ENCODE assay signal across 28 cellular contexts in the genomic region with DNA sequence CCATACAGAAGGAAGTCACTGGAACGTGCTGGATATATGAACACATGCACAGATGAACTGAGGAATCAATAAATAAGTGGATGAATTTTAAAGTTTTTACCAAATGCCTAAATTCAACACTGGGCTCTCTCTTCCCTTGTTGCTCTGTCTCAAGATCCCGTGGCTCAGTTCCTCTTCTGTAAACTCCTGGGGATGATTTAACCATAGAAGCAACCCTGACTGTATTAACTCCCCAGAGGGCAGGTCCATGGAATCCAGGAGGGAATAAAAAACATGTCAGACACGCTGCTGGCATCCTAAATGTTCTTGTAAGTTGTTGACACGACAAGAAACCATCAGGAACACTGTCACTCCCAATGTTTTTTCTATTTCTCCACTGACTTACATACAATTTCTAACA. TPM values are rescaled to one million over a fixed set of nuclear protein-coding genes. Genes with fewer than 3 reads are reported as not detected.
DNase-seq lines count a peak whose midpoint lies in the region; ATAC-seq and TF ChIP-seq lines count a peak whose summit lies in the region.
"Had no signal": no experiment of that assay in that cellular context is flagged by ENCODE, and none has a peak within 500 bp of the region (broad histone marks: within the 10 kb centered on the region; RNA-seq: fewer than 3 reads in every experiment).

No MANE protein-coding gene starts in this region.

- no peak overlapping the region for H3K4ac ChIP-seq in IMR-90 (ENCODE audit: low read depth, low read length)

- CTCF ChIA-PET in IMR-90 (lab: Yijun Ruan, JAX): no interaction called here
- CTCF ChIA-PET in OCI-LY7 (lab: Charles Lee; ENCODE audit: unreplicated experiment): no interaction called here

- H3K79me1 ChIP-seq in IMR-90 (ENCODE audit: low read depth in 1 of 2, low read length in 2 of 2): peaks cover 32 to 82% of the 10 kb centered on the region in 2 experiments

- no peak overlapping the region for H2BK5ac ChIP-seq in IMR-90 (ENCODE audit: low read depth, low read length, poor library complexity, severe bottlenecking)

- H3K4me2 ChIP-seq in IMR-90 (ENCODE audit: low read depth, low read length) (no peak overlapping the region), OCI-LY7 (ENCODE audit: low read length) (no peak overlapping the region)

- dilution Hi-C loops in IMR-90 (cut with HindIII; ENCODE audit: low sequenced_read_pairs, unreplicated experiment): no loop called here

- no peak for TF ChIP-seq RAD21 in IMR-90 (IDR thresholded peaks at IDR 0.05; ENCODE audit: low read length)

- no peak overlapping the region for H3K14ac ChIP-seq in IMR-90 (replicated peaks; ENCODE audit: low read depth, low read length)

- no peaks in the 10 kb centered on the region for H3K79me2 ChIP-seq in OCI-LY7 (ENCODE audit: insufficient read depth, low read depth, low read length)

- BruUV-seq in IMR-90 (replicated peaks; lab: Mats Ljungman, UMichigan): no TSS peak
- BruUV-seq in OCI-LY7 (replicated peaks; lab: Mats Ljungman, UMichigan): no TSS peak

- H3K9me1 ChIP-seq in IMR-90 (ENCODE audit: insufficient read depth, low read length): peaks cover 21% of the 10 kb centered on the region

- H3K9me3 Mint-ChIP-seq in naive thymus-derived CD8-positive, alpha-beta T cell: no peaks in the 10 kb centered on the region
- H3K9me3 Mint-ChIP-seq: activated CD4-positive, alpha-beta memory T cell treated with anti-CD3 and anti-CD28 coated beads, Interleukin-2, amount 10 ng/mL, durations not matched to agents 7 days and 5 days; activated naive CD4-positive, alpha-beta T cell treated with anti-CD3 and anti-CD28 coated beads for 36 hours; activated T-helper 1 cell treated with anti-CD3 and anti-CD28 coated beads, Interleukin-12 subunit alpha, Interleukin-12 subunit beta, Interleukin-2, Interleukin-4 antibody, amounts not matched to agents 30 ng/mL and 10 ng/mL and 1 ng/mL, durations not matched to agents 14 hours and 24 hours and 36 hours; T-helper 2 cell treated with Interferon-gamma antibody and Interleukin-4, amounts not matched to agents 5 μg/mL and 100 μg/mL, for 36 hours had no signal

- H3K27ac ChIP-seq in IMR-90 (ENCODE audit: insufficient read depth, low read length) (no peak overlapping the region), suprapubic skin (peak overlapping the region; percentile 20), OCI-LY7 (ENCODE audit: low read depth, low read length, poor library complexity, severe bottlenecking) (no peak overlapping the region)
- H3K27ac ChIP-seq: body of pancreas, gastrocnemius medialis, vagina had no signal

- H3K4me1 ChIP-seq in IMR-90 (ENCODE audit: control insufficient read depth, insufficient read depth, low read length) (peaks cover 2% of the 10 kb centered on the region; the same call in 1 of the 2 replicates), adipocyte (ENCODE audit: control insufficient read depth, insufficient read depth, low read length) (peaks cover 14% of the 10 kb centered on the region), suprapubic skin (no peaks in the 10 kb centered on the region), OCI-LY7 (ENCODE audit: insufficient read depth, low read length, poor library complexity, severe bottlenecking) (peaks cover 3% of the 10 kb centered on the region)
- H3K4me1 ChIP-seq: Caco-2, gastrocnemius medialis, testis, vagina had no signal

- in situ Hi-C loops in IMR-90 (cut with MboI; ENCODE audit: low sequenced_read_pairs): no loop called here

- ATAC-seq in IMR-90 (ENCODE audit: low read depth) (peak; percentile 50), HG03571 (IDR thresholded peaks at IDR 0.05; ENCODE audit: unreplicated experiment) (no peak)
- no peak for ATAC-seq in naive thymus-derived CD8-positive, alpha-beta T cell
- ATAC-seq: body of pancreas, gastrocnemius medialis had no signal

- H2BK120ac ChIP-seq in IMR-90 (ENCODE audit: low read depth, low read length): no peak overlapping the region

- no peak for TF ChIP-seq EP300 in suprapubic skin (IDR thresholded peaks at IDR 0.05)

- H2AK9ac ChIP-seq in IMR-90 (replicated peaks; ENCODE audit: low read depth, low read length, poor library complexity): no peak overlapping the region

- TF ChIP-seq POLR2A in IMR-90 (IDR thresholded peaks at IDR 0.05; ENCODE audit: low read depth, low read length) (no peak), suprapubic skin (IDR thresholded peaks at IDR 0.05) (no peak)

- H3K27me3 Mint-ChIP-seq in naive thymus-derived CD8-positive, alpha-beta T cell: peaks cover 6 to 30% (median 11%) of the 10 kb centered on the region in 5 donors
- H3K27me3 Mint-ChIP-seq: activated CD4-positive, alpha-beta memory T cell treated with anti-CD3 and anti-CD28 coated beads, Interleukin-2, amount 10 ng/mL, durations not matched to agents 7 days and 5 days had no signal

- no peak overlapping the region for H3K56ac ChIP-seq in IMR-90 (ENCODE audit: extremely low read depth, insufficient read depth, low read length)

- no peaks in the 10 kb centered on the region for H3K36me3 Mint-ChIP-seq in naive thymus-derived CD8-positive, alpha-beta T cell
- H3K36me3 Mint-ChIP-seq: naive B cell had no signal

- H3K9me2 ChIP-seq in OCI-LY7 (ENCODE audit: insufficient read depth, low read length): no peaks in the 10 kb centered on the region

- H2BK15ac ChIP-seq in IMR-90 (ENCODE audit: low read depth, low read length): no peak overlapping the region

- no peaks in the 10 kb centered on the region for H3K4me1 Mint-ChIP-seq in naive thymus-derived CD8-positive, alpha-beta T cell
- H3K4me1 Mint-ChIP-seq: naive B cell had no signal

- DNase-seq in IMR-90 (no peak), adipocyte (ENCODE audit: low read depth) (peak; percentile 19), medulla oblongata (ENCODE audit: extremely low spot score) (peak; percentile 58), suprapubic skin (ENCODE audit: low spot score in 2 of 2) (no peak), OCI-LY7 (ENCODE audit: low spot score) (no peak)
- DNase-seq in naive thymus-derived CD8-positive, alpha-beta T cell: no peak
- DNase-seq: activated CD4-positive, alpha-beta memory T cell treated with anti-CD3 and anti-CD28 coated beads, Interleukin-2, amount 10 ng/mL, durations not matched to agents 7 days and 5 days; activated CD8-positive, alpha-beta memory T cell treated with anti-CD3 and anti-CD28 coated beads, Interleukin-2, amount 50 U/mL, for 4 hours; activated naive CD4-positive, alpha-beta T cell treated with anti-CD3 and anti-CD28 coated beads for 36 hours; body of pancreas; C1 segment of cervical spinal cord; Caco-2; DMS53; esophagus squamous epithelium; gastrocnemius medialis; H9; kidney; midbrain; MM.1S; naive B cell; OCI-M1; stimulated activated naive CD4-positive, alpha-beta T cell treated with Interleukin-2 at 50 U/mL for 16 hours; testis had no signal

- no peaks in the 10 kb centered on the region for H3K27me3 ChIP-seq in IMR-90 (ENCODE audit: control insufficient read depth, insufficient read depth, low read length)
- H3K27me3 ChIP-seq in adipocyte (replicated peaks; ENCODE audit: control insufficient read depth, insufficient read depth, low read length): no peaks in the 10 kb centered on the region
- H3K27me3 ChIP-seq in suprapubic skin: no peaks in the 10 kb centered on the region
- H3K27me3 ChIP-seq: body of pancreas, esophagus squamous epithelium, gastrocnemius medialis, testis, vagina had no signal

- no peak overlapping the region for H4K5ac ChIP-seq in IMR-90 (ENCODE audit: low read depth, low read length)

- H3K23ac ChIP-seq in IMR-90 (ENCODE audit: low read depth, low read length): no peak overlapping the region

- H3K9ac ChIP-seq in IMR-90 (ENCODE audit: low read depth, low read length): no peak overlapping the region
- no peak overlapping the region for H3K9ac ChIP-seq in adipocyte (ENCODE audit: low read length)

- peaks cover 91% of the 10 kb centered on the region for H4K20me1 ChIP-seq in IMR-90 (ENCODE audit: insufficient read depth, low read length)
- H4K20me1 ChIP-seq in OCI-LY7 (ENCODE audit: insufficient read depth, low read length): no peaks in the 10 kb centered on the region; the same call in 1 of the 2 replicates

- no peak overlapping the region for H4K91ac ChIP-seq in IMR-90 (ENCODE audit: insufficient read depth, low read depth, low read length)

- POLR2A ChIA-PET in IMR-90 (lab: Charles Lee; ENCODE audit: unreplicated experiment) (no interaction called here), OCI-LY7 (lab: Charles Lee) (no interaction called here)
- POLR2A ChIA-PET in naive thymus-derived CD8-positive, alpha-beta T cell (lab: Charles Lee): no interaction called here

- no CpG with 5 or more reads among the region's 4 CpGs for WGBS in IMR-90 (ENCODE audit: extremely low coverage in 2 of 2, insufficient read length in 1 of 2), 2 experiments
- WGBS in suprapubic skin: 48% methylated on average over 4 of the region's 4 CpGs

- H3K18ac ChIP-seq in IMR-90 (ENCODE audit: low read depth, low read length): no peak overlapping the region

- no peak overlapping the region for H2AFZ ChIP-seq in IMR-90 (replicated peaks; ENCODE audit: low read length, poor library complexity)
- H2AFZ ChIP-seq in OCI-LY7 (ENCODE audit: low read length): no peak overlapping the region

- peaks cover 31% of the 10 kb centered on the region; the same call in 1 of the 2 replicates for H3K36me3 ChIP-seq in IMR-90 (ENCODE audit: control insufficient read depth, insufficient read depth, low read length)
- H3K36me3 ChIP-seq in adipocyte (ENCODE audit: control insufficient read depth, insufficient read depth, low read length, severe bottlenecking): peaks cover 47% of the 10 kb centered on the region
- H3K36me3 ChIP-seq in suprapubic skin: no peaks in the 10 kb centered on the region
- no peaks in the 10 kb centered on the region for H3K36me3 ChIP-seq in OCI-LY7 (ENCODE audit: insufficient read depth, low read length)
- H3K36me3 ChIP-seq: gastrocnemius medialis, vagina had no signal

- H4K8ac ChIP-seq in IMR-90 (ENCODE audit: low read depth in 2 of 2, low read length in 2 of 2): no peak overlapping the region

- H3K9me3 ChIP-seq in IMR-90 (ENCODE audit: control insufficient read depth, insufficient read depth, low read length) (no peaks in the 10 kb centered on the region), adipocyte (ENCODE audit: control insufficient read depth, low read length) (no peaks in the 10 kb centered on the region), suprapubic skin (no peaks in the 10 kb centered on the region), OCI-LY7 (ENCODE audit: low read length) (no peaks in the 10 kb centered on the region)
- H3K9me3 ChIP-seq: body of pancreas, Caco-2, esophagus squamous epithelium, gastrocnemius medialis, testis, vagina had no signal

- no peak overlapping the region for H2BK20ac ChIP-seq in IMR-90 (ENCODE audit: low read depth, low read length)

- intact Hi-C loops in IMR-90 (cut with micrococcal nuclease): no loop called here
- intact Hi-C loops in OCI-LY7 (cut with micrococcal nuclease; ENCODE audit: unreplicated experiment): no loop called here

- H2AK5ac ChIP-seq in IMR-90 (ENCODE audit: low read depth, low read length): no peak overlapping the region

- H3K4me3 ChIP-seq in IMR-90 (ENCODE audit: insufficient read depth, low read depth, low read length): no peak overlapping the region
- no peak overlapping the region for H3K4me3 ChIP-seq in adipocyte (ENCODE audit: low read length)
- H3K4me3 ChIP-seq in suprapubic skin: no peak overlapping the region
- no peak overlapping the region for H3K4me3 ChIP-seq in OCI-LY7 (ENCODE audit: low read depth, low read length, poor library complexity, severe bottlenecking)
- H3K4me3 ChIP-seq: body of pancreas, esophagus squamous epithelium, gastrocnemius medialis, skin epidermis, testis, vagina had no signal

- no peak overlapping the region for H3K27ac Mint-ChIP-seq in naive thymus-derived CD8-positive, alpha-beta T cell
- H3K27ac Mint-ChIP-seq: activated CD4-positive, alpha-beta memory T cell treated with anti-CD3 and anti-CD28 coated beads, Interleukin-2, amount 10 ng/mL, durations not matched to agents 7 days and 5 days; activated naive CD4-positive, alpha-beta T cell treated with anti-CD3 and anti-CD28 coated beads for 36 hours; activated T-helper 1 cell treated with anti-CD3 and anti-CD28 coated beads, Interleukin-12 subunit alpha, Interleukin-12 subunit beta, Interleukin-2, Interleukin-4 antibody, amounts not matched to agents 30 ng/mL and 10 ng/mL and 1 ng/mL, durations not matched to agents 14 hours and 24 hours and 36 hours; naive B cell; T-helper 2 cell treated with Interferon-gamma antibody and Interleukin-4, amounts not matched to agents 5 μg/mL and 100 μg/mL, for 36 hours had no signal

- no peak for TF ChIP-seq CTCF in IMR-90 (conservative IDR thresholded peaks at IDR 0.05; ENCODE audit: low read depth, low read length)
- TF ChIP-seq CTCF in suprapubic skin (IDR thresholded peaks at IDR 0.05): no peak
- no peak for TF ChIP-seq CTCF in OCI-LY7 (conservative IDR thresholded peaks at IDR 0.05; ENCODE audit: low read length)

- H3K4me3 Mint-ChIP-seq in naive thymus-derived CD8-positive, alpha-beta T cell: no peak overlapping the region
- H3K4me3 Mint-ChIP-seq: activated CD4-positive, alpha-beta memory T cell treated with anti-CD3 and anti-CD28 coated beads, Interleukin-2, amount 10 ng/mL, durations not matched to agents 7 days and 5 days; activated naive CD4-positive, alpha-beta T cell treated with anti-CD3 and anti-CD28 coated beads for 36 hours; activated T-helper 1 cell treated with anti-CD3 and anti-CD28 coated beads, Interleukin-12 subunit alpha, Interleukin-12 subunit beta, Interleukin-2, Interleukin-4 antibody, amounts not matched to agents 30 ng/mL and 10 ng/mL and 1 ng/mL, durations not matched to agents 14 hours and 24 hours and 36 hours; H9; naive B cell; T-helper 2 cell treated with Interferon-gamma antibody and Interleukin-4, amounts not matched to agents 5 μg/mL and 100 μg/mL, for 36 hours had no signal

RNA-seq across cellular contexts. Expression of a gene that starts 45.3 kb away (rescaled TPM):
- total RNA-seq in IMR-90 (2012; rRNA removed) (2.2 and 2.7 TPM in 2 replicates), suprapubic skin (10 to 100 TPM; 38.9 to 62.8 (median 44.2) TPM), OCI-LY7 (2022) (4.1 and 5.4 TPM in 2 replicates)
- polyA plus RNA-seq in IMR-90 (2012; rRNA removed): 1.7 and 1.8 TPM in 2 replicates
- 1.4 TPM in 2 replicates for polyA plus RNA-seq in IMR-90 (2012; cell fraction: cytosol; rRNA removed)
- polyA plus RNA-seq in IMR-90 (2012; cell fraction: nucleus; rRNA removed; ENCODE audit: low replicate concordance): 2.8 and 3.5 TPM in 2 replicates
- 1.1 and 1.4 TPM in 2 replicates for total RNA-seq in OCI-LY7 (2014; rRNA removed; shearing (Covaris generic))
- 1 to 10 TPM; 5.4 to 5.6 TPM for total RNA-seq in naive thymus-derived CD8-positive, alpha-beta T cell
- 1 to 10 TPM in 2 of 3 donors, under 1 TPM in 1; 0.56 to 3.1 (median 1.6) TPM for polyA plus RNA-seq in naive thymus-derived CD8-positive, alpha-beta T cell

Comparison
In these comparisons a context has a peak if more than half of its experiments do, and no peak if none do; other contexts are left out.
1. DNase-seq: peak in adipocyte (single experiment) and medulla oblongata (single experiment); none in IMR-90 (single experiment), suprapubic skin (0 of 2), OCI-LY7 (single experiment) and naive thymus-derived CD8-positive, alpha-beta T cell (0 of 10).
2. RNA of a gene that starts 45.3 kb away (total RNA-seq): 38.9 to 62.8 TPM in suprapubic skin; 5.4 to 5.6 TPM in naive thymus-derived CD8-positive, alpha-beta T cell, 1.1 to 5.4 TPM in OCI-LY7 and 2.2 to 2.7 TPM in IMR-90; every median in the first group is over 4 times any median in the second.